In genomic region chr9:116270559-116270958, GRCh38 we compare ENCODE assay signal across 32 cellular contexts.
"Had no signal": no experiment of that assay in that cellular context is flagged by ENCODE, and none has a peak within 500 bp of the region (broad histone marks: within the 10 kb centered on the region; RNA-seq: fewer than 3 reads in every experiment).

No MANE protein-coding gene starts in this region.

- H3K4me3 ChIP-seq: PC-9 had no signal

- H3K27ac ChIP-seq: PC-9, RWPE1 had no signal

- ATAC-seq: activated CD4-positive, CD25-positive, alpha-beta regulatory T cell treated with anti-CD3 and anti-CD28 coated beads, Interleukin-2, amount 50 U/mL, for 24 hours; activated naive CD4-positive, alpha-beta T cell treated with anti-CD3 and anti-CD28 coated beads, Interleukin-2, amount 50 U/mL, for 72 hours; activated T-cell treated with anti-CD3 and anti-CD28 coated beads, Interleukin-2, amount 50 U/mL, for 4 hours; Right ventricle myocardium inferior; WTC11 had no signal

- H3K4me2 ChIP-seq: PC-9 had no signal

- DNase-seq: activated CD4-positive, alpha-beta memory T cell treated with anti-CD3 and anti-CD28 coated beads for 36 hours; activated CD4-positive, alpha-beta T cell treated with anti-CD3 and anti-CD28 coated beads for 4 hours; activated CD4-positive, alpha-beta T cell treated with anti-CD3 and anti-CD28 coated beads, Interleukin-2, amount 50 U/mL, for 1 hour; activated CD8-positive, alpha-beta memory T cell treated with anti-CD3 and anti-CD28 coated beads, Interleukin-2, amount 50 U/mL, for 4 hours; activated gamma-delta T cell treated with Interleukin-2 at 50 U/mL for 16 hours; activated naive CD4-positive, alpha-beta T cell treated with anti-CD3 and anti-CD28 coated beads for 36 hours; activated T-cell treated with anti-CD3 and anti-CD28 coated beads for 4 hours; activated T-cell treated with anti-CD3 and anti-CD28 coated beads, Interleukin-2, amount 50 U/mL, for 4 hours; anterior cingulate cortex; central memory CD4-positive, alpha-beta T cell; Kasumi-1; KG1; MM.1S; MV-4-11; NCI-H1092; NCI-H1436 treated with DMSO at 0.1 percent for 48 hours; NCI-H1694 treated with DMSO at 0.1 percent for 48 hours; NCI-H2029 treated with DMSO at 0.1 percent for 48 hours; NCI-H2107; NCI-H510A; NCI-H526; NCI-H748 treated with DMSO at 0.1 percent for 48 hours; NK-92 treated with Interleukin-12 subunit alpha and Interleukin-12 subunit beta, amount 100 ng/mL, for 24 hours; PC-9; SIG-M5; SW 1271; T1000 had no signal

- H2AFZ ChIP-seq: PC-9 had no signal
